13 cellular contexts compared by ENCODE assay signal in the genomic region with DNA sequence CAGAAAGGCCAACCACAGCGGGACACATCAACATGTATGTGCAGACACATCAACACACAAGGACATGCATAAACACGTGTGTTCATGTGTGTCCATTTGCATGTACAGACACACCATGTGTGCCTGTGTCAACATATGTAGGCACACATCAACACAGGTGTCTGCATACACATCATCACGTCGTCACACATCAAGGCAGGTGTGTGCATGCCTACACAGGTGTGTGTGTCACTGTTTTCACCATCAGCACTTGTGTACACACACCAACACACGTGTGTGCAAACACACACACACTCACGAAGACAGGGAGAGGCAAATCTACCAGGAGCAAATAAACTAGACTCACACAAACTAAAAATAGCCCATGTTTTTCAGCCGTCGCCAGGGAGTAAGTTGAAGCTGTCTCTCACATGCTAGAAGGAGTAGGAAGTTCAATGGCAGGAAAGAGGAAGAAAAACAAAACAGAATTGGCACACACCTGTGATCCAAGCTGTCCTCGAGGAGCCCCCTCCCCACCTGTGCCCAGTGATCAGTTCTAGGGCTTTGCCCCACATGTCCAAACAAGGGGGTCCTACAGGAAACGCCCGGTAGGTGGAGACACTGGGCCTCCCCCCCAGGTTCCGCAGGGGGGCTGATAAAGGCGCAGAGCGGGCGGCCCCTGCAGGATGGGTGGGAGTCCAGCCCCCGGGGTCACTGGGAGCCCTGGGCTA. TPM values are rescaled to one million over a fixed set of nuclear protein-coding genes. Genes with fewer than 3 reads are reported as not detected.
DNase-seq lines count a peak whose midpoint lies in the region; ATAC-seq, FAIRE-seq and TF ChIP-seq lines count a peak whose summit lies in the region.
"Had no signal": no experiment of that assay in that cellular context is flagged by ENCODE, and none has a peak within 500 bp of the region (broad histone marks: within the 10 kb centered on the region; RNA-seq: fewer than 3 reads in every experiment).

No MANE protein-coding gene starts in this region.

- BruUV-seq in A673 (replicated peaks; lab: Mats Ljungman, UMichigan) = no TSS peak
- no TSS peak for BruUV-seq in HCT116 (replicated peaks; lab: Mats Ljungman, UMichigan)
- no TSS peak for BruUV-seq in Caco-2 (replicated peaks; lab: Mats Ljungman, UMichigan)

- intact Hi-C loops in A673 (cut with micrococcal nuclease; ENCODE audit: unreplicated experiment) = no loop called here
- intact Hi-C loops in HCT116 (cut with micrococcal nuclease) = no loop called here
- intact Hi-C loops in right lobe of liver (cut with DNase I) = no loop called here
- intact Hi-C loops in Caco-2 (cut with micrococcal nuclease; ENCODE audit: unreplicated experiment) = no loop called here

- TF ChIP-seq CTCF in A673 (conservative IDR thresholded peaks at IDR 0.05; ENCODE audit: low read depth, low read length) = 0 out of 2 replicates have a peak, but pooled peaks have one; percentile 21
- no peak for TF ChIP-seq CTCF in HCT116 (IDR thresholded peaks at IDR 0.05 in 2 of 3, conservative IDR thresholded peaks at IDR 0.05 in 1 of 3; ENCODE audit: borderline replicate concordance in 1 of 3, insufficient read depth in 1 of 3, low read depth in 2 of 3, low read length in 2 of 3)
- TF ChIP-seq CTCF in astrocyte of the spinal cord (IDR thresholded peaks at IDR 0.05; ENCODE audit: low read depth, low read length) = peak; percentile 27
- TF ChIP-seq CTCF in right lobe of liver (IDR thresholded peaks at IDR 0.05) = peak in 2 of 4 donors; percentile 10 to 14
- TF ChIP-seq CTCF in foreskin fibroblast (IDR thresholded peaks at IDR 0.05; ENCODE audit: low read depth, low read length) = no peak
- TF ChIP-seq CTCF in Caco-2 (IDR thresholded peaks at IDR 0.05; ENCODE audit: insufficient read depth in 1 of 2, low read depth in 1 of 2, low read length in 1 of 2, severe bottlenecking in 1 of 2, unreplicated experiment in 1 of 2) = no peak

- ATAC-seq in HCT116 (0 out of 2 replicates have a peak, but pooled peaks have one; percentile 18), right lobe of liver (no peak), GM18498 (IDR thresholded peaks at IDR 0.05; ENCODE audit: unreplicated experiment) (no peak)

- POLR2A ChIA-PET in A673 (lab: Charles Lee; ENCODE audit: low non-redundant PET) (no interaction called here), HCT116 (lab: Charles Lee) (no interaction called here), Caco-2 (lab: Charles Lee) (no interaction called here)

- H3K9me3 Mint-ChIP-seq in Caco-2 (ENCODE audit: unreplicated experiment) = no peaks in the 10 kb centered on the region
- H3K9me3 Mint-ChIP-seq: activated CD4-positive, alpha-beta memory T cell treated with anti-CD3 and anti-CD28 coated beads for 36 hours had no signal

- H3K27me3 ChIP-seq in A673 (replicated peaks; ENCODE audit: insufficient read depth, low read depth, low read length, poor library complexity) (no peaks in the 10 kb centered on the region), HCT116 (ENCODE audit: insufficient read depth, low read length) (no peaks in the 10 kb centered on the region), right lobe of liver (no peaks in the 10 kb centered on the region), Caco-2 (replicated peaks; ENCODE audit: control insufficient read depth, insufficient read depth, low read length) (no peaks in the 10 kb centered on the region)

- no peak for FAIRE-seq in H54 (lab: Jason Lieb, UNC)
- FAIRE-seq: endometrium had no signal

- RAD21 ChIA-PET in HCT116 (lab: Charles Lee; ENCODE audit: low non-redundant PET in 1 of 2, low total read pairs in 2 of 2, uncharacterized antibody in 2 of 2, unreplicated experiment in 2 of 2) = no interaction called here

- no peak for TF ChIP-seq RAD21 in HCT116 (IDR thresholded peaks at IDR 0.05; ENCODE audit: low read depth)

- H3K27me3 Mint-ChIP-seq in Caco-2 (ENCODE audit: insufficient read depth, unreplicated experiment) = no peaks in the 10 kb centered on the region
- H3K27me3 Mint-ChIP-seq: activated CD4-positive, alpha-beta memory T cell treated with anti-CD3 and anti-CD28 coated beads for 36 hours; activated naive CD8-positive, alpha-beta T cell had no signal

- no peak overlapping the region for H3K4me3 ChIP-seq in A673 (ENCODE audit: low read depth, low read length, poor library complexity, severe bottlenecking)
- H3K4me3 ChIP-seq in HCT116 (replicated peaks in 1 of 2; ENCODE audit: low read depth in 1 of 2, low read length in 2 of 2) = no peak overlapping the region
- H3K4me3 ChIP-seq in astrocyte of the spinal cord (ENCODE audit: low read depth, low read length) = no peak overlapping the region
- no peak overlapping the region for H3K4me3 ChIP-seq in right lobe of liver
- H3K4me3 ChIP-seq in foreskin fibroblast (ENCODE audit: low read depth in 1 of 2, low read length in 2 of 2) = no peak overlapping the region
- H3K4me3 ChIP-seq in Caco-2 (ENCODE audit: low read depth, low read length) = no peak overlapping the region

- no peaks in the 10 kb centered on the region for H4K20me1 ChIP-seq in HCT116 (ENCODE audit: insufficient read depth)

- H3K9me2 ChIP-seq in HCT116 (ENCODE audit: insufficient read depth) = no peaks in the 10 kb centered on the region

- CTCF ChIA-PET in A673 (lab: Charles Lee) (no interaction called here), HCT116 (lab: Charles Lee) (no interaction called here), Caco-2 (lab: Charles Lee) (interaction anchor here (1.2 kb wide), 1 partner anchor 51 kb away, joined by 3 read pairs; no protein-coding TSS in a partner anchor)

- peaks cover 44% of the 10 kb centered on the region for H3K4me1 Mint-ChIP-seq in Caco-2 (ENCODE audit: low read depth, unreplicated experiment)

- in situ Hi-C loops in astrocyte of the spinal cord (cut with HindIII; ENCODE audit: low sequenced_read_pairs) = no loop called here

- TF ChIP-seq POLR2A in HCT116 (IDR thresholded peaks at IDR 0.05; ENCODE audit: borderline replicate concordance, extremely low read depth, insufficient read depth, insufficient read length) (no peak), right lobe of liver (IDR thresholded peaks at IDR 0.05) (no peak), H54 (IDR thresholded peaks at IDR 0.05; ENCODE audit: low read depth, low read length) (no peak)

- no peak overlapping the region for H3K9ac ChIP-seq in HCT116 (ENCODE audit: low read length)

- peaks cover 18% of the 10 kb centered on the region for H3K36me3 ChIP-seq in A673 (ENCODE audit: insufficient read depth, low read length, poor library complexity, severe bottlenecking)
- peaks cover 12% of the 10 kb centered on the region in 2 experiments for H3K36me3 ChIP-seq in HCT116 (ENCODE audit: control insufficient read depth in 1 of 2, insufficient read depth in 2 of 2, low read length in 2 of 2)
- H3K36me3 ChIP-seq in right lobe of liver = peaks cover 0 to 11% (median 2%) of the 10 kb centered on the region in 4 donors
- peaks cover 2% of the 10 kb centered on the region; the same call in 1 of the 2 replicates for H3K36me3 ChIP-seq in Caco-2 (ENCODE audit: control insufficient read depth, insufficient read depth, low read length)

- no peak overlapping the region for H3K27ac Mint-ChIP-seq in Caco-2 (ENCODE audit: unreplicated experiment)
- H3K27ac Mint-ChIP-seq: activated CD4-positive, alpha-beta memory T cell treated with anti-CD3 and anti-CD28 coated beads for 36 hours; activated naive CD8-positive, alpha-beta T cell had no signal

- peaks cover 29% of the 10 kb centered on the region for H3K36me3 Mint-ChIP-seq in Caco-2 (ENCODE audit: insufficient read depth, unreplicated experiment)
- H3K36me3 Mint-ChIP-seq: activated CD4-positive, alpha-beta memory T cell treated with anti-CD3 and anti-CD28 coated beads for 36 hours had no signal

- H3K4me1 ChIP-seq in A673 (ENCODE audit: insufficient read depth, low read length, poor library complexity, severe bottlenecking) (peaks cover under 1% of the 10 kb centered on the region), HCT116 (ENCODE audit: control insufficient read depth in 1 of 2, insufficient read depth in 2 of 2, low read length in 2 of 2) (peaks cover 3 to 4% of the 10 kb centered on the region in 2 experiments; a peak in 3 of 4 replicates), right lobe of liver (peaks cover 3 to 59% (median 30%) of the 10 kb centered on the region in 4 donors), Caco-2 (peaks cover 23% of the 10 kb centered on the region)

- H3K4me2 ChIP-seq in HCT116 (ENCODE audit: low read length) = no peak overlapping the region

- no peak overlapping the region for H2AFZ ChIP-seq in HCT116 (ENCODE audit: low read depth, low read length, poor library complexity, severe bottlenecking)

- H3K27ac ChIP-seq in A673 (ENCODE audit: low read depth, low read length, poor library complexity, severe bottlenecking) (no peak overlapping the region), HCT116 (ENCODE audit: low read depth, low read length) (no peak overlapping the region), right lobe of liver (peak overlapping the region; percentile 81 to 85 (median 83))

- H3K9me3 ChIP-seq in A673 (ENCODE audit: low read depth, low read length, poor library complexity, severe bottlenecking) (no peaks in the 10 kb centered on the region), HCT116 (ENCODE audit: control insufficient read depth in 1 of 2, insufficient read depth in 1 of 2, low read depth in 1 of 2, low read length in 2 of 2) (no peaks in the 10 kb centered on the region), right lobe of liver (no peaks in the 10 kb centered on the region), Caco-2 (no peaks in the 10 kb centered on the region)

- H3K4me3 Mint-ChIP-seq in Caco-2 (ENCODE audit: unreplicated experiment) = no peak overlapping the region
- H3K4me3 Mint-ChIP-seq: activated CD4-positive, alpha-beta memory T cell treated with anti-CD3 and anti-CD28 coated beads for 36 hours; activated naive CD8-positive, alpha-beta T cell had no signal

- WGBS in right lobe of liver (ENCODE audit: insufficient coverage, low coverage, low lambda C conversion rate, missing lambda C conversion rate) = 2% methylated on average over 6 of the region's 16 CpGs

- H3K79me2 ChIP-seq in HCT116 (ENCODE audit: insufficient read depth, low read length) = peaks cover 91% of the 10 kb centered on the region

- DNase-seq in A673 (ENCODE audit: low spot score) (no peak), HCT116 (ENCODE audit: low read depth, low spot score) (no peak), astrocyte of the spinal cord (ENCODE audit: low read depth, low spot score) (no peak), right lobe of liver (no peak), foreskin fibroblast (no peak), H54 (ENCODE audit: insufficient read length, low spot score) (no peak), Caco-2 (no peak)
- DNase-seq: activated CD4-positive, alpha-beta memory T cell treated with anti-CD3 and anti-CD28 coated beads for 36 hours; NCI-H524; stimulated activated CD4-positive, alpha-beta T cell treated with anti-CD3 and anti-CD28 coated beads, Interleukin-12 subunit alpha, Interleukin-12 subunit beta, amount 100 ng/mL, for 4 hours had no signal

RNA-seq across cellular contexts. Expression of a gene that starts 7.4 kb away (rescaled TPM):
- 61.5 and 74.6 TPM in 2 replicates for total RNA-seq in A673 (2021)
- 95.5 TPM for total RNA-seq in HCT116 (2021; ENCODE audit: unreplicated experiment)
- polyA plus RNA-seq in HCT116 (2012) = 114 and 120 TPM in 2 replicates
- 100 to 1,000 TPM; 128 to 359 (median 214) TPM for total RNA-seq in right lobe of liver
- total RNA-seq in Caco-2 (2022) = 104 and 106 TPM in 2 replicates

RNA-seq across cellular contexts. Expression of a gene that starts 58.2 kb away (rescaled TPM):
- 965 and 1,053 TPM in 2 replicates for total RNA-seq in A673 (2021)
- 1,259 TPM for total RNA-seq in HCT116 (2021; ENCODE audit: unreplicated experiment)
- 1,986 and 3,408 TPM in 2 replicates for polyA plus RNA-seq in HCT116 (2012)
- 1,000 to 10,000 TPM in 1 of 6 experiments, 100 to 1,000 TPM in 5; 390 to 1,023 (median 604) TPM for total RNA-seq in right lobe of liver
- total RNA-seq in Caco-2 (2022) = 782 and 880 TPM in 2 replicates

Comparison
In these comparisons a context has a peak if more than half of its experiments do, and no peak if none do; other contexts are left out.
1. H3K27ac ChIP-seq: peak in right lobe of liver (3 of 3); none in A673 (single experiment) and HCT116 (single experiment).
2. CTCF ChIP-seq: peak in A673 (single experiment) and astrocyte of the spinal cord (single experiment); none in HCT116 (0 of 3), foreskin fibroblast (single experiment) and Caco-2 (0 of 2).